1 cellular context compared by ENCODE assay signal in the genomic region with DNA sequence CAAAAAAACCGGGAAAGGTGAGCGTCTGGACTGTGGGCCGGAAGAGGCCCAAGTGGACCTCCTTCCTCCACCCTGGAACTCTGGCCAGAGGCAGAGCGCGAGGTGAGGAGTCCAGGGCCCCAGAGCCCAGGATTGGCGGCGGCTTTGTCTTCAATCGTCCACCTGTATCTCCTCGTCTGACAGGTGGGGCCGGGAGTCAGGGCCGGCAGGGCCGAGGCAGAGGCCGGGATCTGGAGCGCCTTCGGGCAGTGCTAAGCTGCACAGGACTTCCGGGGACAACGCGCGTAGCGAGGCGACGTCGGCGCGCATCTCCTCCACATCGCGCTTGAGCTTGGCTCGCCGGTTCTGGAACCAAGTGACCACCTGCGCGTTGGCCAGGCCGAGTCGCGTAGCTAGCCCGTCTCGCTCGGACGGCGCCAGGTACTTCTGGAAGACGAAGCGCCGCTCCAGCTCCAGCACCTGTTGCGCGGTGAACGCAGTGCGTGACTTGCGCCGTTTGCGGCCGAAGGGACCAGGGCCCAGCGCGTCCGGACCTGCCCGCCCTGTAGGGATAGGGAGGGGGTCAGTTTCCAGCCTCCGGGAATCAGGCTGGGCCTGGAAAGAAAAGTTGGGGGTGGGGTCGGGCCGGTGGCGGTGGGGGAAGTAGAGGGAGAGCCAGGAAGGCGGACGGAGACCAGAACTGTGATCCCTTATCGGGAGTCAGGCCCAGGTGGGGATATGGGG.
TF ChIP-seq lines count a peak whose summit lies in the region.

No MANE protein-coding gene starts in this region.

TF ChIP-seq in HepG2, 621 proteins besides CTCF, POLR2A, EP300 and RAD21 (continued from another document and continues in another):
- TF ChIP-seq, protein P1, sequence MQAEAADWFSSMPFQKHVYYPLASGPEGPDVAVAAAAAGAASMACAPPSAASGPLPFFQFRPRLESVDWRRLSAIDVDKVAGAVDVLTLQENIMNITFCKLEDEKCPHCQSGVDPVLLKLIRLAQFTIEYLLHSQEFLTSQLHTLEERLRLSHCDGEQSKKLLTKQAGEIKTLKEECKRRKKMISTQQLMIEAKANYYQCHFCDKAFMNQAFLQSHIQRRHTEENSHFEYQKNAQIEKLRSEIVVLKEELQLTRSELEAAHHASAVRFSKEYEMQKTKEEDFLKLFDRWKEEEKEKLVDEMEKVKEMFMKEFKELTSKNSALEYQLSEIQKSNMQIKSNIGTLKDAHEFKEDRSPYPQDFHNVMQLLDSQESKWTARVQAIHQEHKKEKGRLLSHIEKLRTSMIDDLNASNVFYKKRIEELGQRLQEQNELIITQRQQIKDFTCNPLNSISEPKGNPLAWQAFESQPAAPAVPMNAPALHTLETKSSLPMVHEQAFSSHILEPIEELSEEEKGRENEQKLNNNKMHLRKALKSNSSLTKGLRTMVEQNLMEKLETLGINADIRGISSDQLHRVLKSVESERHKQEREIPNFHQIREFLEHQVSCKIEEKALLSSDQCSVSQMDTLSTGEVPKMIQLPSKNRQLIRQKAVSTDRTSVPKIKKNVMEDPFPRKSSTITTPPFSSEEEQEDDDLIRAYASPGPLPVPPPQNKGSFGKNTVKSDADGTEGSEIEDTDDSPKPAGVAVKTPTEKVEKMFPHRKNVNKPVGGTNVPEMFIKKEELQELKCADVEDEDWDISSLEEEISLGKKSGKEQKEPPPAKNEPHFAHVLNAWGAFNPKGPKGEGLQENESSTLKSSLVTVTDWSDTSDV (CRISPR knock-in tag; IDR thresholded peaks at IDR 0.05): no peak
- no peak for TF ChIP-seq ZNF607 (CRISPR knock-in tag; IDR thresholded peaks at IDR 0.05; ENCODE audit: borderline replicate concordance)
- peak; percentile 20; the same call in 1 of the 2 replicates for TF ChIP-seq ZNF816 (CRISPR knock-in tag; IDR thresholded peaks at IDR 0.05; ENCODE audit: borderline replicate concordance)
- TF ChIP-seq, protein P2, sequence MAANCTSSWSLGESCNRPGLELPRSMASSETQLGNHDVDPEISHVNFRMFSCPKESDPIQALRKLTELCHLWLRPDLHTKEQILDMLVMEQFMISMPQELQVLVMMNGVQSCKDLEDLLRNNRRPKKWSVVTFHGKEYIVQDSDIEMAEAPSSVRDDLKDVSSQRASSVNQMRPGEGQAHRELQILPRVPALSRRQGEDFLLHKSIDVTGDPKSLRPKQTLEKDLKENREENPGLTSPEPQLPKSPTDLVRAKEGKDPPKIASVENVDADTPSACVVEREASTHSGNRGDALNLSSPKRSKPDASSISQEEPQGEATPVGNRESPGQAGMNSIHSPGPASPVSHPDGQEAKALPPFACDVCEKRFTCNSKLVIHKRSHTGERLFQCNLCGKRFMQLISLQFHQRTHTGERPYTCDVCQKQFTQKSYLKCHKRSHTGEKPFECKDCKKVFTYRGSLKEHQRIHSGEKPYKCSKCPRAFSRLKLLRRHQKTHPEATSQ (CRISPR knock-in tag; IDR thresholded peaks at IDR 0.05; ENCODE audit: borderline replicate concordance): peak; percentile 71; the same call in 1 of the 2 replicates
- TF ChIP-seq, protein P3, sequence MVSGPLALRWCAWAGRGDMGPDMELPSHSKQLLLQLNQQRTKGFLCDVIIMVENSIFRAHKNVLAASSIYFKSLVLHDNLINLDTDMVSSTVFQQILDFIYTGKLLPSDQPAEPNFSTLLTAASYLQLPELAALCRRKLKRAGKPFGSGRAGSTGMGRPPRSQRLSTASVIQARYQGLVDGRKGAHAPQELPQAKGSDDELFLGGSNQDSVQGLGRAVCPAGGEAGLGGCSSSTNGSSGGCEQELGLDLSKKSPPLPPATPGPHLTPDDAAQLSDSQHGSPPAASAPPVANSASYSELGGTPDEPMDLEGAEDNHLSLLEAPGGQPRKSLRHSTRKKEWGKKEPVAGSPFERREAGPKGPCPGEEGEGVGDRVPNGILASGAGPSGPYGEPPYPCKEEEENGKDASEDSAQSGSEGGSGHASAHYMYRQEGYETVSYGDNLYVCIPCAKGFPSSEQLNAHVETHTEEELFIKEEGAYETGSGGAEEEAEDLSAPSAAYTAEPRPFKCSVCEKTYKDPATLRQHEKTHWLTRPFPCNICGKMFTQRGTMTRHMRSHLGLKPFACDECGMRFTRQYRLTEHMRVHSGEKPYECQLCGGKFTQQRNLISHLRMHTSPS (CRISPR knock-in tag; IDR thresholded peaks at IDR 0.05; ENCODE audit: low read depth): peak; percentile 65; the same call in 1 of the 2 replicates
- 0 out of 2 replicates have a peak, but pooled peaks have one; percentile 63 for TF ChIP-seq ZFP41 (CRISPR knock-in tag; IDR thresholded peaks at IDR 0.05; ENCODE audit: borderline replicate concordance)
- TF ChIP-seq, protein P4, sequence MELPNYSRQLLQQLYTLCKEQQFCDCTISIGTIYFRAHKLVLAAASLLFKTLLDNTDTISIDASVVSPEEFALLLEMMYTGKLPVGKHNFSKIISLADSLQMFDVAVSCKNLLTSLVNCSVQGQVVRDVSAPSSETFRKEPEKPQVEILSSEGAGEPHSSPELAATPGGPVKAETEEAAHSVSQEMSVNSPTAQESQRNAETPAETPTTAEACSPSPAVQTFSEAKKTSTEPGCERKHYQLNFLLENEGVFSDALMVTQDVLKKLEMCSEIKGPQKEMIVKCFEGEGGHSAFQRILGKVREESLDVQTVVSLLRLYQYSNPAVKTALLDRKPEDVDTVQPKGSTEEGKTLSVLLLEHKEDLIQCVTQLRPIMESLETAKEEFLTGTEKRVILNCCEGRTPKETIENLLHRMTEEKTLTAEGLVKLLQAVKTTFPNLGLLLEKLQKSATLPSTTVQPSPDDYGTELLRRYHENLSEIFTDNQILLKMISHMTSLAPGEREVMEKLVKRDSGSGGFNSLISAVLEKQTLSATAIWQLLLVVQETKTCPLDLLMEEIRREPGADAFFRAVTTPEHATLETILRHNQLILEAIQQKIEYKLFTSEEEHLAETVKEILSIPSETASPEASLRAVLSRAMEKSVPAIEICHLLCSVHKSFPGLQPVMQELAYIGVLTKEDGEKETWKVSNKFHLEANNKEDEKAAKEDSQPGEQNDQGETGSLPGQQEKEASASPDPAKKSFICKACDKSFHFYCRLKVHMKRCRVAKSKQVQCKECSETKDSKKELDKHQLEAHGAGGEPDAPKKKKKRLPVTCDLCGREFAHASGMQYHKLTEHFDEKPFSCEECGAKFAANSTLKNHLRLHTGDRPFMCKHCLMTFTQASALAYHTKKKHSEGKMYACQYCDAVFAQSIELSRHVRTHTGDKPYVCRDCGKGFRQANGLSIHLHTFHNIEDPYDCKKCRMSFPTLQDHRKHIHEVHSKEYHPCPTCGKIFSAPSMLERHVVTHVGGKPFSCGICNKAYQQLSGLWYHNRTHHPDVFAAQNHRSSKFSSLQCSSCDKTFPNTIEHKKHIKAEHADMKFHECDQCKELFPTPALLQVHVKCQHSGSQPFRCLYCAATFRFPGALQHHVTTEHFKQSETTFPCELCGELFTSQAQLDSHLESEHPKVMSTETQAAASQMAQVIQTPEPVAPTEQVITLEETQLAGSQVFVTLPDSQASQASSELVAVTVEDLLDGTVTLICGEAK (IDR thresholded peaks at IDR 0.05): no peak
- TF ChIP-seq, protein P4 (CRISPR knock-in tag; IDR thresholded peaks at IDR 0.05): peak; percentile 30; the same call in 1 of the 2 replicates
- TF ChIP-seq DNMT1 (CRISPR knock-in tag; IDR thresholded peaks at IDR 0.05): peak; percentile 93
- TF ChIP-seq, protein P5, sequence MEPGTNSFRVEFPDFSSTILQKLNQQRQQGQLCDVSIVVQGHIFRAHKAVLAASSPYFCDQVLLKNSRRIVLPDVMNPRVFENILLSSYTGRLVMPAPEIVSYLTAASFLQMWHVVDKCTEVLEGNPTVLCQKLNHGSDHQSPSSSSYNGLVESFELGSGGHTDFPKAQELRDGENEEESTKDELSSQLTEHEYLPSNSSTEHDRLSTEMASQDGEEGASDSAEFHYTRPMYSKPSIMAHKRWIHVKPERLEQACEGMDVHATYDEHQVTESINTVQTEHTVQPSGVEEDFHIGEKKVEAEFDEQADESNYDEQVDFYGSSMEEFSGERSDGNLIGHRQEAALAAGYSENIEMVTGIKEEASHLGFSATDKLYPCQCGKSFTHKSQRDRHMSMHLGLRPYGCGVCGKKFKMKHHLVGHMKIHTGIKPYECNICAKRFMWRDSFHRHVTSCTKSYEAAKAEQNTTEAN (CRISPR knock-in tag; conservative IDR thresholded peaks at IDR 0.05): no peak
- peak; percentile 85 for TF ChIP-seq ZIK1 (CRISPR knock-in tag; IDR thresholded peaks at IDR 0.05; ENCODE audit: borderline replicate concordance, low read depth)
- no peak for TF ChIP-seq HNRNPK (IDR thresholded peaks at IDR 0.05; ENCODE audit: low read depth, low read length, poor library complexity, severe bottlenecking)
- TF ChIP-seq NFATC3 (CRISPR knock-in tag; IDR thresholded peaks at IDR 0.05): 0 out of 2 replicates have a peak, but pooled peaks have one; percentile 85
- peak; percentile 24; the same call in 1 of the 2 replicates for TF ChIP-seq FOXC1 (CRISPR knock-in tag; IDR thresholded peaks at IDR 0.05; ENCODE audit: borderline replicate concordance)
- 0 out of 2 replicates have a peak, but pooled peaks have one; percentile 26 for TF ChIP-seq SMYD3 (CRISPR knock-in tag; IDR thresholded peaks at IDR 0.05)
- TF ChIP-seq NONO (IDR thresholded peaks at IDR 0.05): no peak
- TF ChIP-seq NONO (CRISPR knock-in tag; conservative IDR thresholded peaks at IDR 0.05): 0 out of 2 replicates have a peak, but pooled peaks have one; percentile 12
- TF ChIP-seq, protein P6, sequence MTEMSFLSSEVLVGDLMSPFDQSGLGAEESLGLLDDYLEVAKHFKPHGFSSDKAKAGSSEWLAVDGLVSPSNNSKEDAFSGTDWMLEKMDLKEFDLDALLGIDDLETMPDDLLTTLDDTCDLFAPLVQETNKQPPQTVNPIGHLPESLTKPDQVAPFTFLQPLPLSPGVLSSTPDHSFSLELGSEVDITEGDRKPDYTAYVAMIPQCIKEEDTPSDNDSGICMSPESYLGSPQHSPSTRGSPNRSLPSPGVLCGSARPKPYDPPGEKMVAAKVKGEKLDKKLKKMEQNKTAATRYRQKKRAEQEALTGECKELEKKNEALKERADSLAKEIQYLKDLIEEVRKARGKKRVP (CRISPR knock-in tag; IDR thresholded peaks at IDR 0.05): 0 out of 4 replicates have a peak, but pooled peaks of 1 of the 2 experiments have one; percentile 26
- TF ChIP-seq MBNL3 (CRISPR knock-in tag; conservative IDR thresholded peaks at IDR 0.05): no peak
- TF ChIP-seq, protein P7, sequence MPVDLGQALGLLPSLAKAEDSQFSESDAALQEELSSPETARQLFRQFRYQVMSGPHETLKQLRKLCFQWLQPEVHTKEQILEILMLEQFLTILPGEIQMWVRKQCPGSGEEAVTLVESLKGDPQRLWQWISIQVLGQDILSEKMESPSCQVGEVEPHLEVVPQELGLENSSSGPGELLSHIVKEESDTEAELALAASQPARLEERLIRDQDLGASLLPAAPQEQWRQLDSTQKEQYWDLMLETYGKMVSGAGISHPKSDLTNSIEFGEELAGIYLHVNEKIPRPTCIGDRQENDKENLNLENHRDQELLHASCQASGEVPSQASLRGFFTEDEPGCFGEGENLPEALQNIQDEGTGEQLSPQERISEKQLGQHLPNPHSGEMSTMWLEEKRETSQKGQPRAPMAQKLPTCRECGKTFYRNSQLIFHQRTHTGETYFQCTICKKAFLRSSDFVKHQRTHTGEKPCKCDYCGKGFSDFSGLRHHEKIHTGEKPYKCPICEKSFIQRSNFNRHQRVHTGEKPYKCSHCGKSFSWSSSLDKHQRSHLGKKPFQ (CRISPR knock-in tag; IDR thresholded peaks at IDR 0.05; ENCODE audit: insufficient replicate concordance): peak; percentile 45
- TF ChIP-seq ATRX (CRISPR knock-in tag; IDR thresholded peaks at IDR 0.05; ENCODE audit: borderline replicate concordance): 0 out of 2 replicates have a peak, but pooled peaks have one; percentile 12
- peak; percentile 81; the same call in 1 of the 2 replicates for TF ChIP-seq KDM5B (CRISPR knock-in tag; IDR thresholded peaks at IDR 0.05; ENCODE audit: borderline replicate concordance)
- TF ChIP-seq MIER2 (CRISPR knock-in tag; IDR thresholded peaks at IDR 0.05): no peak
- TF ChIP-seq NFIC (IDR thresholded peaks at IDR 0.05; ENCODE audit: low read length): no peak
- 0 out of 2 replicates have a peak, but pooled peaks have one; percentile 17 for TF ChIP-seq ZBTB20 (CRISPR knock-in tag; IDR thresholded peaks at IDR 0.05; ENCODE audit: borderline replicate concordance, low read depth)
- no peak for TF ChIP-seq CHD4 (IDR thresholded peaks at IDR 0.05; ENCODE audit: borderline replicate concordance, low read length)
- 0 out of 2 replicates have a peak, but pooled peaks have one; percentile 28 for TF ChIP-seq ZNF335 (CRISPR knock-in tag; IDR thresholded peaks at IDR 0.05)
